ENCODE assay signal across 23 cellular contexts in genomic region chr20:39302312-39302711, GRCh38.
"Had no signal": no experiment of that assay in that cellular context is flagged by ENCODE, and none has a peak within 500 bp of the region (broad histone marks: within the 10 kb centered on the region; RNA-seq: fewer than 3 reads in every experiment).

No MANE protein-coding gene starts in this region.

- DNase-seq: activated CD4-positive, alpha-beta T cell treated with anti-CD3 and anti-CD28 coated beads for 48 hours; activated CD4-positive, alpha-beta T cell treated with anti-CD3 and anti-CD28 coated beads, Interleukin-2, amount 50 U/mL, for 4 hours; activated CD4-positive, CD25-positive, alpha-beta regulatory T cell treated with anti-CD3 and anti-CD28 coated beads, Interleukin-2, amount 50 U/mL, for 72 hours; activated CD8-positive, alpha-beta memory T cell treated with anti-CD3 and anti-CD28 coated beads, Interleukin-2, amount 50 U/mL, for 48 hours; activated CD8-positive, alpha-beta T cell treated with anti-CD3 and anti-CD28 coated beads, Interleukin-2, amount 10 ng/mL, durations not matched to agents 7 days and 5 days; activated T-cell treated with anti-CD3 and anti-CD28 coated beads, Interleukin-2, amount 50 U/mL, for 1 hour; body of pancreas; central memory CD4-positive, alpha-beta T cell; MV-4-11; NCI-H1092 treated with DMSO at 0.1 percent for 48 hours; NCI-H1417 treated with DMSO at 0.1 percent for 48 hours; NCI-H1694; NCI-H2029; NCI-H510A treated with DMSO at 0.1 percent for 48 hours; NCI-H69; Peyer's patch; SHP77; SW 1271 had no signal

- ATAC-seq: activated CD8-positive, alpha-beta T cell treated with anti-CD3 and anti-CD28 coated beads, Interleukin-2, amount 10 ng/mL, durations not matched to agents 7 days and 5 days; body of pancreas; SK-N-SH treated with all-trans-retinoic acid at 6 μM for 48 hours; WTC11 had no signal

- H3K4me3 ChIP-seq: ascending aorta, body of pancreas, coronary artery, Peyer's patch, SJSA1 had no signal
